Comparison of ENCODE assay signal across 27 cellular contexts in the genomic region with DNA sequence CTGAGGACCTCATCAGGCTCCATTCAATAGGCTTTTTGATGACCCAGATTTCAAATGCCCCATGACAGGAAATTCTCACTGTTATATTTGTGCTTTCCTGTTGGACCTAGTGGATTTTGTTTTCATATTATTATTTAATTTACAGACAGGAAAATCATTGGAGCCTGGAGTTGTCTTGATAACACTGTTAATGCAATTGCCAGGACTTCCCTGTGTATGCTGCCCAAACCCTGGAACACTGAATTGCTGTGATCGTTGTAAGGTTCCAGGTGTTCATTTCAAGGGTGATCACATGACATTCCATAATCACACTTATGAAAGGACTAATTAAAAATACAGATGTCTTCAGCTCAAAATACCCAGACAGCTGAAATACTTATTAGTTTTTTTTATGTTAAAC.
"Had no signal": no experiment of that assay in that cellular context is flagged by ENCODE, and none has a peak within 500 bp of the region (broad histone marks: within the 10 kb centered on the region; RNA-seq: fewer than 3 reads in every experiment).

No MANE protein-coding gene starts in this region.

- H3K4me3 ChIP-seq: coronary artery, esophagus squamous epithelium, hepatocyte had no signal

- ATAC-seq: activated CD4-positive, alpha-beta T cell treated with anti-CD3 and anti-CD28 coated beads for 36 hours; activated CD8-positive, alpha-beta T cell treated with anti-CD3 and anti-CD28 coated beads for 36 hours; activated T-cell treated with anti-CD3 and anti-CD28 coated beads, Interleukin-2, amount 50 U/mL, for 4 hours; activated T-helper 17 cell treated with anti-CD3 and anti-CD28 coated beads, Interleukin-2, amount 50 U/mL, for 72 hours; effector memory CD8-positive, alpha-beta T cell had no signal

- H3K36me3 ChIP-seq: brain microvascular endothelial cell, esophagus squamous epithelium had no signal

- DNase-seq: activated CD4-positive, alpha-beta T cell treated with anti-CD3 and anti-CD28 coated beads for 36 hours; activated CD4-positive, alpha-beta T cell treated with anti-CD3 and anti-CD28 coated beads, Interleukin-2, amount 50 U/mL, for 1 hour; activated CD4-positive, alpha-beta T cell treated with anti-CD3 and anti-CD28 coated beads, Interleukin-2, amount 50 U/mL, for 48 hours; activated CD4-positive, CD25-positive, alpha-beta regulatory T cell; activated CD4-positive, CD25-positive, alpha-beta regulatory T cell treated with anti-CD3 and anti-CD28 coated beads, Interleukin-2, amount 50 U/mL, for 72 hours; activated CD8-positive, alpha-beta memory T cell treated with anti-CD3 and anti-CD28 coated beads for 24 hours; activated CD8-positive, alpha-beta T cell treated with anti-CD3 and anti-CD28 coated beads for 36 hours; activated effector memory CD4-positive, alpha-beta T cell treated with Interleukin-2 at 50 U/mL for 16 hours; activated gamma-delta T cell treated with Interleukin-2 at 50 U/mL for 16 hours; activated naive CD4-positive, alpha-beta T cell treated with anti-CD3 and anti-CD28 coated beads, Interleukin-2, amount 50 U/mL, for 16 hours; activated naive CD4-positive, alpha-beta T cell treated with Interleukin-2 at 50 U/mL for 16 hours; activated T-cell treated with anti-CD3 and anti-CD28 coated beads, Interleukin-2, amount 50 U/mL, for 4 hours; amniotic stem cell; anterior cingulate cortex; brain microvascular endothelial cell; effector CD4-positive, alpha-beta T cell; effector memory CD8-positive, alpha-beta T cell; esophagus squamous epithelium; foreskin melanocyte; head of caudate nucleus; T-helper 2 cell had no signal

- H3K4me1 ChIP-seq: esophagus squamous epithelium had no signal

- FAIRE-seq: astrocyte, bronchial epithelial cell had no signal

- H3K79me2 ChIP-seq: hepatocyte had no signal

- H2AFZ ChIP-seq: hepatocyte had no signal

- H3K4me2 ChIP-seq: hepatocyte had no signal

- H3K27ac ChIP-seq: brain microvascular endothelial cell, coronary artery, epithelial cell of prostate, esophagus squamous epithelium, hepatocyte had no signal

- H3K27me3 ChIP-seq: brain microvascular endothelial cell, esophagus squamous epithelium, hepatocyte had no signal
